8 cellular contexts compared by ENCODE assay signal in the genomic region with DNA sequence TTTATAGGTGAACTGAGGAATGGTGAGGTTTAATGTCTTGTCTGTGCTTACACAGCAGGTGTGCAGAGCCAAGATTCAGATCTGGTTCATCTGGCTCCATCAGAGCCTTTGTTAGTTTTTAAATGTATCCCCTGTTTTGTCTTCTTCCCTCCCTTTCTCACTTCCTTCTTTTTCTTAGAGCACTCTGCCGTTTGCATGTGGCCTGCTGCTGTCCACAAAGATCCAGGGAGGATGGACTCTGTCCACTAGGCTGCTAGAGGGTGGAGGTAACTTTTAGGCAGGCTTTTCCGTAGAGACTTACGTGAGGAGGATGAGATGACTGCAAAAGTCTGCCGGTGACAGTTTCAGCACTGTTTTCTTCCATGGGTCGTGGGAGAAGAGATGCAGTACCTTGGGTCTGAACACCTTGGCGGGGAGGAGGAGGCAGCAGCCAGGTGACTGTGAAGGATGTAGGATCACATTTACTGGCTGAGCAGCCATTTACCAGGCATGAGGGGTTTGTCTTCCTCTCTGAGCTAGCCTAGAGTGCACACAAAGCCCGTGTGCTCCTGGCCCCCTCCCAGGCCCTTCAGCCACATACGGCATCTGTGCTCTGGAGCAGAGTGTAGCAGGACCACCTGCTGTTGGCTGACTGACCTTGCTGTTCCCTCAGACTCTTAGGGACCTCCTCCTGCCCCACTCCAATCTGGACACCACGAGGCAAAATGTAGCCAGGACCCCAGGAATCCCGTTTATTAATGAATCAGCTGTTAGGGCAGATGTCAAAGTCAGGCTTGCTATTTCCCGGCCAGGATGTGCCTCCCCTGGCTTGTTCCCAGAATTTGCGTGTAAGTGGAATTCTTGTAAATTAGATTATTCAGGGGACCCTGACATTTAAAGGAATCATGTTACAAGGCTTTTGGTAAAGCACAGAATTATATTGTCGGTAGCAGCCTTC. TPM values are rescaled to one million over a fixed set of nuclear protein-coding genes. Genes with fewer than 3 reads are reported as not detected.
DNase-seq lines count a peak whose midpoint lies in the region; ATAC-seq and TF ChIP-seq lines count a peak whose summit lies in the region.

No MANE protein-coding gene starts in this region.

- WGBS in heart left ventricle, 4 donors = 40 to 47% (median 42%) methylated on average over 10 to 13 of the region's 13 CpGs

- H3K36me3 Mint-ChIP-seq in activated naive CD4-positive, alpha-beta T cell treated with anti-CD3 and anti-CD28 coated beads, Interleukin-2, amount 50 U/mL, for 72 hours = peaks cover 12 to 18% of the 10 kb centered on the region in 2 donors
- no peaks in the 10 kb centered on the region for H3K36me3 Mint-ChIP-seq in type B pancreatic cell

- peak overlapping the region in 11 of 12 donors; percentile 64 to 85 (median 74) for H3K4me3 ChIP-seq in heart left ventricle
- H3K4me3 ChIP-seq in left lung = peak overlapping the region; percentile 54 to 89

- no peaks in the 10 kb centered on the region for H3K9me3 ChIP-seq in heart left ventricle
- no peaks in the 10 kb centered on the region for H3K9me3 ChIP-seq in left lung

- no peaks in the 10 kb centered on the region for H3K9me3 Mint-ChIP-seq in activated naive CD4-positive, alpha-beta T cell treated with anti-CD3 and anti-CD28 coated beads, Interleukin-2, amount 50 U/mL, for 72 hours
- H3K9me3 Mint-ChIP-seq in type B pancreatic cell = no peaks in the 10 kb centered on the region

- H3K36me3 ChIP-seq in heart left ventricle = peaks cover 0 to 13% (median 5%) of the 10 kb centered on the region in 9 donors
- H3K36me3 ChIP-seq in left lung = peaks cover 0 to 20% of the 10 kb centered on the region in 2 donors

- intact Hi-C loops in heart left ventricle (cut with DNase I) = loop anchor here in 1 of 10 donors (5.0 kb wide), 1 partner anchor 496 kb away; no protein-coding TSS in a partner anchor
- intact Hi-C loops in cardiac septum (cut with DNase I) = no loop called here
- intact Hi-C loops in left lung (cut with DNase I) = no loop called here

- H3K4me3 Mint-ChIP-seq in type B pancreatic cell = peak overlapping the region; percentile 89

- peak overlapping the region in 8 of 12 donors; percentile 78 to 98 (median 96) for H3K27ac ChIP-seq in heart left ventricle
- H3K27ac ChIP-seq in left lung = peak overlapping the region in 1 of 2 donors; percentile 92

- peaks cover 51% of the 10 kb centered on the region for H3K4me1 Mint-ChIP-seq in type B pancreatic cell (ENCODE audit: unreplicated experiment)

- ATAC-seq in heart left ventricle = no peak
- no peak for ATAC-seq in activated naive CD4-positive, alpha-beta T cell treated with anti-CD3 and anti-CD28 coated beads, Interleukin-2, amount 50 U/mL, for 72 hours
- ATAC-seq in left lung = no peak
- ATAC-seq in GM21390 (IDR thresholded peaks at IDR 0.05; ENCODE audit: unreplicated experiment) = no peak

- H3K27me3 ChIP-seq in heart left ventricle = no peaks in the 10 kb centered on the region
- no peaks in the 10 kb centered on the region for H3K27me3 ChIP-seq in left lung

- no peak for TF ChIP-seq CTCF in heart left ventricle (IDR thresholded peaks at IDR 0.05)
- TF ChIP-seq CTCF in left lung (IDR thresholded peaks at IDR 0.05) = no peak
- no peak for TF ChIP-seq CTCF in type B pancreatic cell (conservative IDR thresholded peaks at IDR 0.05)

- DNase-seq in heart left ventricle (no peak), cardiac septum (ENCODE audit: low spot score) (no peak), left lung (no peak), type B pancreatic cell (ENCODE audit: extremely low spot score, unreplicated experiment) (no peak), retina (no peak)
- DNase-seq in activated naive CD4-positive, alpha-beta T cell treated with anti-CD3 and anti-CD28 coated beads, Interleukin-2, amount 50 U/mL, for 72 hours (ENCODE audit: low spot score in 2 of 2) = no peak
- no peak for DNase-seq in stimulated activated CD4-positive, alpha-beta T cell treated with anti-CD3 and anti-CD28 coated beads, Interleukin-1b, Interleukin-23, amount 100 ng/mL, for 48 hours

- H3K27ac Mint-ChIP-seq in activated naive CD4-positive, alpha-beta T cell treated with anti-CD3 and anti-CD28 coated beads, Interleukin-2, amount 50 U/mL, for 72 hours = peak overlapping the region; percentile 78 to 89
- H3K27ac Mint-ChIP-seq in type B pancreatic cell = peak overlapping the region; percentile 90

- peaks cover 22 to 78% (median 58%) of the 10 kb centered on the region in 12 donors for H3K4me1 ChIP-seq in heart left ventricle
- peaks cover 22 to 76% of the 10 kb centered on the region in 2 donors for H3K4me1 ChIP-seq in left lung

- TF ChIP-seq POLR2A in heart left ventricle (IDR thresholded peaks at IDR 0.05) = no peak

- H3K27me3 Mint-ChIP-seq in type B pancreatic cell = no peaks in the 10 kb centered on the region

RNA-seq across cellular contexts. Expression of a gene that starts 1.9 kb away (rescaled TPM):
- 10 to 100 TPM; 39.0 to 76.7 (median 56.0) TPM for total RNA-seq in heart left ventricle
- 100 to 1,000 TPM in 1 of 2 donors, 10 to 100 TPM in 1; 87.7 to 111 TPM for polyA plus RNA-seq in heart left ventricle
- 49.5 TPM for total RNA-seq in cardiac septum
- 10 to 100 TPM; 47.5 to 56.4 TPM for total RNA-seq in activated naive CD4-positive, alpha-beta T cell treated with anti-CD3 and anti-CD28 coated beads, Interleukin-2, amount 50 U/mL, for 72 hours
- total RNA-seq in left lung = 10 to 100 TPM; 25.3 to 35.4 TPM
- 31.4 and 33.5 TPM in 2 replicates for total RNA-seq in type B pancreatic cell (ENCODE audit: low replicate concordance)

RNA-seq across cellular contexts. Expression of a gene that starts 6.9 kb away (rescaled TPM):
- not detected for total RNA-seq in heart left ventricle
- not detected for polyA plus RNA-seq in heart left ventricle
- 0.22 TPM for total RNA-seq in cardiac septum
- total RNA-seq in activated naive CD4-positive, alpha-beta T cell treated with anti-CD3 and anti-CD28 coated beads, Interleukin-2, amount 50 U/mL, for 72 hours = under 1 TPM in 1 of 2 donors, not detected in 1; 0.41 TPM
- total RNA-seq in left lung = not detected
- not detected in 2 replicates for total RNA-seq in type B pancreatic cell (ENCODE audit: low replicate concordance)

RNA-seq across cellular contexts. Expression of a gene that starts 14.1 kb away (rescaled TPM):
- 10 to 100 TPM in 5 of 9 donors, 1 to 10 TPM in 4; 7.5 to 22.5 (median 10.3) TPM for total RNA-seq in heart left ventricle
- 10 to 100 TPM in 1 of 2 donors, 1 to 10 TPM in 1; 8.2 to 17.2 TPM for polyA plus RNA-seq in heart left ventricle
- 10.2 TPM for total RNA-seq in cardiac septum
- total RNA-seq in activated naive CD4-positive, alpha-beta T cell treated with anti-CD3 and anti-CD28 coated beads, Interleukin-2, amount 50 U/mL, for 72 hours = 10 to 100 TPM; 16.3 to 17.6 TPM
- total RNA-seq in left lung = 10 to 100 TPM; 15.8 to 18.0 TPM
- 20.7 and 22.4 TPM in 2 replicates for total RNA-seq in type B pancreatic cell (ENCODE audit: low replicate concordance)

RNA-seq across cellular contexts. Expression of a gene that starts 37.6 kb away (rescaled TPM):
- total RNA-seq in heart left ventricle = 1 to 10 TPM in 3 of 9 donors, under 1 TPM in 5, not detected in 1; 0.22 to 1.5 (median 0.84) TPM
- under 1 TPM; 0.65 to 0.83 TPM for polyA plus RNA-seq in heart left ventricle
- 4.4 TPM for total RNA-seq in cardiac septum
- 1 to 10 TPM in 1 of 2 donors, not detected in 1; 1.7 TPM for total RNA-seq in activated naive CD4-positive, alpha-beta T cell treated with anti-CD3 and anti-CD28 coated beads, Interleukin-2, amount 50 U/mL, for 72 hours
- 1 to 10 TPM; 1.7 to 5.6 TPM for total RNA-seq in left lung
- 0.50 and 20.8 TPM in 2 replicates for total RNA-seq in type B pancreatic cell (ENCODE audit: low replicate concordance)
